Comparison of ENCODE assay signal across 24 cellular contexts in genomic region chr12:117538926-117539325, GRCh38.
"Had no signal": no experiment of that assay in that cellular context is flagged by ENCODE, and none has a peak within 500 bp of the region (broad histone marks: within the 10 kb centered on the region; RNA-seq: fewer than 3 reads in every experiment).

No MANE protein-coding gene starts in this region.

- FAIRE-seq: urothelium cell line had no signal

- H3K36me3 ChIP-seq: stomach, suprapubic skin, thoracic aorta, thyroid gland, tibial artery, transverse colon, upper lobe of left lung, upper lobe of right lung, uterus, vagina had no signal

- H3K9me3 ChIP-seq: stomach, suprapubic skin, testis, thoracic aorta, thyroid gland, tibial artery, transverse colon, upper lobe of left lung, upper lobe of right lung, uterus, vagina had no signal

- H3K4me3 ChIP-seq: stomach, suprapubic skin, testis, thoracic aorta, thyroid gland, tibial artery, transverse colon, upper lobe of left lung, upper lobe of right lung, uterus, vagina had no signal

- H3K4me1 ChIP-seq: stomach, suprapubic skin, testis, tibial artery, upper lobe of left lung, upper lobe of right lung, uterus, vagina had no signal

- H3K27ac ChIP-seq: stomach, suprapubic skin, testis, thoracic aorta, thyroid gland, tibial artery, transverse colon, upper lobe of left lung, upper lobe of right lung, uterus, vagina had no signal

- DNase-seq: stimulated activated CD4-positive, alpha-beta T cell treated with anti-CD3 and anti-CD28 coated beads, Interleukin-2, amount 100 ng/mL, for 24 hours; stimulated activated CD4-positive, alpha-beta T cell treated with anti-CD3 and anti-CD28 coated beads, Interleukin-2, amount 100 ng/mL, for 48 hours; stimulated activated CD4-positive, alpha-beta T cell treated with anti-CD3 and anti-CD28 coated beads, Interleukin-4, amount 100 ng/mL, for 1 hour; stimulated activated CD4-positive, alpha-beta T cell treated with anti-CD3 and anti-CD28 coated beads, Interleukin-4, amount 100 ng/mL, for 24 hours; stimulated activated CD4-positive, alpha-beta T cell treated with anti-CD3 and anti-CD28 coated beads, Interleukin-4, amount 100 ng/mL, for 4 hours; stimulated activated CD8-positive, alpha-beta memory T cell treated with anti-CD3 and anti-CD28 coated beads, Interleukin-4, amount 100 ng/mL, for 48 hours; stimulated activated naive B cell treated with anti-CD40 and anti-IgM and Interleukin-4, amounts not matched to agents 10 μg/mL and 1 μg/mL and 100 μg/mL, for 72 hours; stimulated activated naive CD4-positive, alpha-beta T cell; stimulated activated naive CD4-positive, alpha-beta T cell treated with Interleukin-2 at 50 U/mL for 16 hours; stimulated activated naive CD8-positive, alpha-beta T cell treated with anti-CD3 and anti-CD28 coated beads, Interleukin-15, amount 100 ng/mL, for 72 hours; stimulated activated naive CD8-positive, alpha-beta T cell treated with anti-CD3 and anti-CD28 coated beads, Interleukin-15, Interleukin-2, amounts not matched to agents 100 U/mL and 50 U/mL, for 24 hours; stomach; substantia nigra; testis; tibial artery; transverse colon; upper lobe of right lung; uterus had no signal

- H3K27me3 ChIP-seq: testis, thyroid gland, tibial artery, transverse colon, upper lobe of left lung, upper lobe of right lung, uterus, vagina had no signal
